1 cellular context compared by ENCODE assay signal in genomic region chr15:45449878-45450277, GRCh38.
TF ChIP-seq lines count a peak whose summit lies in the region.

No MANE protein-coding gene starts in this region.

TF ChIP-seq in HepG2, 621 proteins besides CTCF, POLR2A, EP300 and RAD21 (continued from another document):
- no peak for TF ChIP-seq ZSCAN20 (CRISPR knock-in tag; IDR thresholded peaks at IDR 0.05; ENCODE audit: borderline replicate concordance)
- TF ChIP-seq FOXP1 (IDR thresholded peaks at IDR 0.05), result no peak
- no peak for TF ChIP-seq FOXP1 (CRISPR knock-in tag; IDR thresholded peaks at IDR 0.05)
- TF ChIP-seq HIVEP1 (CRISPR knock-in tag; IDR thresholded peaks at IDR 0.05), result no peak
